Comparison of ENCODE assay signal across 20 cellular contexts in genomic region chr1:242745079-242745478, GRCh38.
"Had no signal": no experiment of that assay in that cellular context is flagged by ENCODE, and none has a peak within 500 bp of the region (broad histone marks: within the 10 kb centered on the region; RNA-seq: fewer than 3 reads in every experiment).

No MANE protein-coding gene starts in this region.

- H3K27ac Mint-ChIP-seq: activated CD8-positive, alpha-beta T cell treated with anti-CD3 and anti-CD28 coated beads, Interleukin-2, amount 10 ng/mL, durations not matched to agents 7 days and 5 days; activated naive CD4-positive, alpha-beta T cell treated with anti-CD3 and anti-CD28 coated beads, Interleukin-2, amount 50 U/mL, for 72 hours; activated T-cell treated with anti-CD3 and anti-CD28 coated beads, Interleukin-2, amount 50 U/mL, for 24 hours; activated T-helper 17 cell treated with anti-CD3 and anti-CD28 coated beads, Interleukin-2, amount 50 U/mL, for 72 hours had no signal

- DNase-seq: activated CD4-positive, alpha-beta T cell treated with anti-CD3 and anti-CD28 coated beads, Interleukin-2, amount 50 U/mL, for 1 hour; activated CD4-positive, CD25-positive, alpha-beta regulatory T cell treated with anti-CD3 and anti-CD28 coated beads, Interleukin-2, amount 50 U/mL, for 72 hours; activated CD8-positive, alpha-beta T cell treated with anti-CD3 and anti-CD28 coated beads, Interleukin-2, amount 10 ng/mL, durations not matched to agents 7 days and 5 days; activated T-cell treated with anti-CD3 and anti-CD28 coated beads, Interleukin-2, amount 50 U/mL, for 24 hours; aorta; head of caudate nucleus; hypothalamus; left ventricle myocardium superior; mammary epithelial cell; occipital lobe; posterior cingulate gyrus; sigmoid colon; stimulated activated CD4-positive, alpha-beta T cell treated with anti-CD3 and anti-CD28 coated beads, Interleukin-4, amount 100 ng/mL, for 24 hours; stimulated activated naive CD4-positive, alpha-beta T cell treated with Interleukin-2 at 50 U/mL for 16 hours; upper lobe of right lung; WERI-Rb-1 had no signal

- H3K27me3 Mint-ChIP-seq: activated T-cell treated with anti-CD3 and anti-CD28 coated beads, Interleukin-2, amount 50 U/mL, for 24 hours had no signal

- ATAC-seq: activated CD8-positive, alpha-beta T cell treated with anti-CD3 and anti-CD28 coated beads, Interleukin-2, amount 10 ng/mL, durations not matched to agents 7 days and 5 days; activated naive CD4-positive, alpha-beta T cell treated with anti-CD3 and anti-CD28 coated beads, Interleukin-2, amount 50 U/mL, for 72 hours; activated T-helper 17 cell treated with anti-CD3 and anti-CD28 coated beads, Interleukin-2, amount 50 U/mL, for 72 hours; gastroesophageal sphincter; left ventricle myocardium superior; upper lobe of right lung had no signal

- H3K4me3 Mint-ChIP-seq: activated CD8-positive, alpha-beta T cell treated with anti-CD3 and anti-CD28 coated beads, Interleukin-2, amount 10 ng/mL, durations not matched to agents 7 days and 5 days; activated T-cell treated with anti-CD3 and anti-CD28 coated beads, Interleukin-2, amount 50 U/mL, for 24 hours; activated T-helper 17 cell treated with anti-CD3 and anti-CD28 coated beads, Interleukin-2, amount 50 U/mL, for 72 hours; neural crest cell had no signal

- H3K4me1 Mint-ChIP-seq: activated T-helper 17 cell treated with anti-CD3 and anti-CD28 coated beads, Interleukin-2, amount 50 U/mL, for 72 hours had no signal
